ENCODE assay signal across 8 cellular contexts in the genomic region with DNA sequence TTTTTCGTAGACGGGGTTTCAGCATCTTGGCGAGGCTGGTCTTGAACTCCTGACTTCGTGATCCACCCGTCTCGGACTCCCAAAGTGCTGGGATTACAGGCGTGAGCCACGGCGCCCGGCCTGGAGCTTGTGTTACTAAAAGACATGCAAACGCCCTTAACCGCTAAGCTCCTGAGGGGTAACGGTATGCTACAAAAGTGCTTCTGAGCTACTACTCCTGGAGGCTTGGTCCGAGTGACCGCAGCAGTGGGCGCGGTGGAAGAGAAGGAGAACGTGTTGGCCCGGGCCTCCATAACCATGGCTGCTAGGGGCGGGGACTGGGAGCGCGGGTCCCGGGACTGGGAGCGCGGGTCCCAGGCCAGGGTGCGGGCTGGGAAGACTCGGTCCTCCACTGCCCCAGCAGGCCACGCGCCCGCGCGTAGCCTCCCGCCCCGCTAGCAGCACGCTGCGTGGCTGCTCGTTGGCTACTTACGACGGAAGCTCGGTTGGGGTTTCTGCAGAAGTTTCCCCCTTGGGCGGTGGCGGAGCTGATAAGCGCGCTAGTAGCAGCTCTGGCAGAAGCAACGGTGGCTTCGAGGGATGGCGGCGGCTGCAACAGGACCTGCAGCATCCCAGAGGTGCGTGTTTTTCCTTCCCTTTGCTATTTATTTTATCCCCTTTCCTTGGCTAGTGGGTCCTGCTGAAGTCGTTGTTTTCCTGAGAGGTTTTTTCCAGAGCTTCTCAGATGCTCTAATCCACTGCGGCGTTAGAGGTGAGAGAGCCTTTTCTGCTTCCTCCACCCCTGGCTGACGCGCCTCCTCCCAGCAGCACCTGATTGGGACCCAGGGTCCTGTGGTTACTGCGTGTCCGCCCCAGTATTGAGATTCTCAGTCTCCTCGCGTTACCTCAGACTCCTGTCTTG.
A peak's percentile ranks its signal among the peaks of the same experiment; 100 is the strongest.
DNase-seq lines count a peak whose midpoint lies in the region; ATAC-seq and TF ChIP-seq lines count a peak whose summit lies in the region.

No MANE protein-coding gene starts in this region.

- WGBS in ectodermal cell, 2 experiments = 6% methylated on average over 58 of the region's 58 CpGs
- 1% methylated on average over 43 to 47 of the region's 58 CpGs for WGBS in lower leg skin, 2 donors

- no peaks in the 10 kb centered on the region for H3K4me1 ChIP-seq in ectodermal cell (ENCODE audit: control insufficient read depth, insufficient read depth, low read length)

- no peaks in the 10 kb centered on the region for H3K27me3 ChIP-seq in ectodermal cell (ENCODE audit: control insufficient read depth, insufficient read depth, low read length, poor library complexity, severe bottlenecking)

- H3K9me3 ChIP-seq in ectodermal cell (ENCODE audit: control insufficient read depth, low read length) = no peaks in the 10 kb centered on the region

- H3K27ac ChIP-seq in ectodermal cell (ENCODE audit: insufficient read depth, low read depth, low read length, poor library complexity, severe bottlenecking) = peak overlapping the region; percentile 88

- H3K4me3 ChIP-seq in ectodermal cell (ENCODE audit: insufficient read depth, low read depth, low read length) (peak overlapping the region; percentile 57), lower leg skin (ENCODE audit: low read depth, poor library complexity, severe bottlenecking) (peak overlapping the region; percentile 53)

- peak; percentile 90 for DNase-seq in COLO668 (lab: John Stamatoyannopoulos, UW; ENCODE audit: unreplicated experiment)
- DNase-seq in NCI-H774 (lab: John Stamatoyannopoulos, UW) = peak; percentile 93
- DNase-seq in activated CD8-positive, alpha-beta memory T cell treated with anti-CD3 and anti-CD28 coated beads for 24 hours = peak; percentile 88
- DNase-seq in lower leg skin (ENCODE audit: low spot score in 2 of 2) = peak; percentile 78 to 93
- DNase-seq in stimulated activated CD4-positive, alpha-beta T cell treated with anti-CD3 and anti-CD28 coated beads, Interleukin-4, amount 100 ng/mL, for 1 hour = peak; percentile 71

- ATAC-seq in HG03108 (IDR thresholded peaks at IDR 0.05; ENCODE audit: unreplicated experiment) = peak; percentile 90
- ATAC-seq in GM21367 (IDR thresholded peaks at IDR 0.05; ENCODE audit: unreplicated experiment) = no peak

- intact Hi-C loops in lower leg skin (cut with DNase I; ENCODE audit: low total_unique reads) = no loop called here

- TF ChIP-seq CTCF in lower leg skin (IDR thresholded peaks at IDR 0.05) = no peak

- no peaks in the 10 kb centered on the region for H3K36me3 ChIP-seq in ectodermal cell (ENCODE audit: control insufficient read depth, insufficient read depth, low read length)

- TF ChIP-seq POLR2A in lower leg skin (IDR thresholded peaks at IDR 0.05) = no peak
